ENCODE assay signal across 19 cellular contexts in the genomic region with DNA sequence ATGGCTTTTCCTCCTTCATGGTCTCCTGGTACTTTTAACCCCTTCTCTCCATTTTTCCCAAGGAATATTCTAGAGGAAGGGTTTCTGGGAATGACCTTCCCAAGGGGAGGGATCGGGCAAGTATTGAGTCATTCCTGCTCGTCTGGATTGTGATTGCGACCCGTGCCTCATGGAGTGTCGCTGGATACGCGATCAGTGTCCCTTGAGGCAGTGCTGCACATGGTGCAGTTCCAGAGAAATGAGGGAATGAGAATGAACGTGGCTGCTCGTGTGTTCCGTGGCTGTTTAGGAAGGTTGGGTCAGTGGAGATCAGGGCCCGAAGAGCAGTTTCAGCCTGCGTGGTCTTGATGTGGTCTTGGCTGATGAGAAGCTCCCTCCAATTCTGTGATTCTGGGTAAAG.
DNase-seq lines count a peak whose midpoint lies in the region; ATAC-seq, FAIRE-seq and TF ChIP-seq lines count a peak whose summit lies in the region.
"Had no signal": no experiment of that assay in that cellular context is flagged by ENCODE, and none has a peak within 500 bp of the region (broad histone marks: within the 10 kb centered on the region; RNA-seq: fewer than 3 reads in every experiment).

No MANE protein-coding gene starts in this region.

- intact Hi-C loops in kidney (cut with DNase I): no loop called here
- intact Hi-C loops in sciatic nerve (cut with DNase I): no loop called here

- no peaks in the 10 kb centered on the region for H3K27me3 Mint-ChIP-seq in chondrocyte (ENCODE audit: low read depth)

- H3K9me3 ChIP-seq in kidney (ENCODE audit: control insufficient read depth in 1 of 2, low read length in 2 of 2): no peaks in the 10 kb centered on the region
- H3K9me3 ChIP-seq: adrenal gland had no signal

- no peaks in the 10 kb centered on the region for H3K36me3 Mint-ChIP-seq in chondrocyte (ENCODE audit: low read depth)
- H3K36me3 Mint-ChIP-seq: immature natural killer cell; stimulated activated naive B cell treated with anti-CD40 and anti-IgM and Interleukin-4, amounts not matched to agents 10 μg/mL and 1 μg/mL and 100 μg/mL, for 72 hours had no signal

- H3K9me3 Mint-ChIP-seq in chondrocyte (ENCODE audit: low read depth): no peaks in the 10 kb centered on the region
- H3K9me3 Mint-ChIP-seq: immature natural killer cell; stimulated activated naive B cell treated with anti-CD40 and anti-IgM and Interleukin-4, amounts not matched to agents 10 μg/mL and 1 μg/mL and 100 μg/mL, for 72 hours; T-helper 1 cell treated with Interleukin-12 subunit alpha and Interleukin-12 subunit beta and Interleukin-4 antibody, amounts not matched to agents 30 μg/mL and 1 μg/mL, for 36 hours had no signal

- FAIRE-seq in kidney (lab: Jason Lieb, UNC): no peak

- peaks cover 15 to 24% of the 10 kb centered on the region in 2 donors for H3K4me1 ChIP-seq in kidney (ENCODE audit: control insufficient read depth in 1 of 2, insufficient read depth in 1 of 2, low read depth in 1 of 2, low read length in 2 of 2)

- ATAC-seq in sciatic nerve (peak; percentile 22), GM18868 (IDR thresholded peaks at IDR 0.05; ENCODE audit: unreplicated experiment) (no peak)
- ATAC-seq: Panc1; stimulated activated naive B cell treated with anti-CD40 and anti-IgM and Interleukin-4, amounts not matched to agents 10 μg/mL and 1 μg/mL and 100 μg/mL, for 72 hours had no signal

- H3K27ac Mint-ChIP-seq in chondrocyte (ENCODE audit: unreplicated experiment): peak overlapping the region; percentile 91
- H3K27ac Mint-ChIP-seq: immature natural killer cell; stimulated activated naive B cell treated with anti-CD40 and anti-IgM and Interleukin-4, amounts not matched to agents 10 μg/mL and 1 μg/mL and 100 μg/mL, for 72 hours; T-helper 1 cell treated with Interleukin-12 subunit alpha and Interleukin-12 subunit beta and Interleukin-4 antibody, amounts not matched to agents 30 μg/mL and 1 μg/mL, for 36 hours had no signal

- DNase-seq in AG20443 (ENCODE audit: low spot score) (peak; percentile 37), chondrocyte (ENCODE audit: low spot score) (no peak), kidney (no peak), sciatic nerve (ENCODE audit: low spot score) (no peak), NCI-H146 treated with DMSO at 0.1 percent for 48 hours (lab: John Stamatoyannopoulos, UW; ENCODE audit: unreplicated experiment) (no peak), NCI-H2171 (lab: John Stamatoyannopoulos, UW) (no peak), NCI-H82 (lab: John Stamatoyannopoulos, UW) (no peak)
- DNase-seq: activated CD4-positive, alpha-beta T cell treated with anti-CD3 and anti-CD28 coated beads for 4 hours; activated T-cell treated with anti-CD3 and anti-CD28 coated beads, Interleukin-2, amount 50 U/mL, for 1 hour; dermis blood vessel endothelial cell; GOT3; immature natural killer cell; KG1; retina; stimulated activated naive B cell treated with anti-CD40 and anti-IgM and Interleukin-4, amounts not matched to agents 10 μg/mL and 1 μg/mL and 100 μg/mL, for 72 hours had no signal

- H3K4me3 ChIP-seq in kidney (ENCODE audit: low read length in 2 of 2): no peak overlapping the region
- H3K4me3 ChIP-seq: adrenal gland had no signal

- peak overlapping the region; percentile 46 to 84 for H3K27ac ChIP-seq in kidney (ENCODE audit: low read depth in 2 of 2, low read length in 2 of 2)

- no peaks in the 10 kb centered on the region for H3K36me3 ChIP-seq in kidney (ENCODE audit: control insufficient read depth in 1 of 2, insufficient read depth in 2 of 2, low read length in 2 of 2)
- H3K36me3 ChIP-seq: adrenal gland had no signal

- peaks cover 97% of the 10 kb centered on the region for H3K4me1 Mint-ChIP-seq in chondrocyte (ENCODE audit: low read depth)
- H3K4me1 Mint-ChIP-seq: immature natural killer cell had no signal

- TF ChIP-seq CTCF in chondrocyte (IDR thresholded peaks at IDR 0.05) (no peak), kidney (IDR thresholded peaks at IDR 0.05; ENCODE audit: borderline replicate concordance, extremely low read depth, insufficient read depth) (no peak)

- no peak overlapping the region for H3K4me3 Mint-ChIP-seq in chondrocyte (ENCODE audit: unreplicated experiment)
- H3K4me3 Mint-ChIP-seq: immature natural killer cell; stimulated activated naive B cell treated with anti-CD40 and anti-IgM and Interleukin-4, amounts not matched to agents 10 μg/mL and 1 μg/mL and 100 μg/mL, for 72 hours; T-helper 1 cell treated with Interleukin-12 subunit alpha and Interleukin-12 subunit beta and Interleukin-4 antibody, amounts not matched to agents 30 μg/mL and 1 μg/mL, for 36 hours had no signal

- no peak overlapping the region for H3K9ac ChIP-seq in kidney (ENCODE audit: low read length in 2 of 2)
